Comparison of ENCODE assay signal across 9 cellular contexts in genomic region chr20:10637062-10637559, GRCh38. TPM values are rescaled to one million over a fixed set of nuclear protein-coding genes. Genes with fewer than 3 reads are reported as not detected.
DNase-seq lines count a peak whose midpoint lies in the region; ATAC-seq, FAIRE-seq and TF ChIP-seq lines count a peak whose summit lies in the region.
"Had no signal": no experiment of that assay in that cellular context is flagged by ENCODE, and none has a peak within 500 bp of the region (broad histone marks: within the 10 kb centered on the region; RNA-seq: fewer than 3 reads in every experiment).

No MANE protein-coding gene starts in this region.

- 60% methylated on average over 1 of the region's 8 CpGs; no CpG with 5 or more reads in 1 of the 2 experiments for WGBS in IMR-90 (ENCODE audit: extremely low coverage in 2 of 2, insufficient read length in 1 of 2), 2 experiments
- WGBS in H1 (ENCODE audit: extremely low coverage in 1 of 2, insufficient coverage in 1 of 2, insufficient read length in 1 of 2, insufficient replicate concordance in 2 of 2, low coverage in 1 of 2, low lambda C conversion rate in 2 of 2, missing lambda C conversion rate in 1 of 2), 2 experiments, result 82% methylated on average over 8 of the region's 8 CpGs; no CpG with 5 or more reads in 1 of the 2 experiments
- 68 to 88% (median 86%) methylated on average over 8 of the region's 8 CpGs for WGBS in small intestine, 3 donors

- DNase-seq in IMR-90 (peak; percentile 77), H1 (ENCODE audit: low read depth in 1 of 2, low spot score in 2 of 2) (no peak), left colon (no peak), small intestine (no peak), nucleus accumbens (lab: John Stamatoyannopoulos, UW) (no peak), COLO668 (lab: John Stamatoyannopoulos, UW; ENCODE audit: unreplicated experiment) (no peak)
- DNase-seq: stimulated activated naive CD4-positive, alpha-beta T cell treated with Interleukin-2 at 50 U/mL for 16 hours had no signal

- peaks cover 35% of the 10 kb centered on the region for H3K36me3 ChIP-seq in IMR-90 (ENCODE audit: control insufficient read depth, insufficient read depth, low read length)
- peaks cover 9 to 39% (median 30%) of the 10 kb centered on the region in 4 experiments for H3K36me3 ChIP-seq in H1 (ENCODE audit: control insufficient read depth in 2 of 4, insufficient read depth in 4 of 4, low read length in 3 of 4)
- H3K36me3 ChIP-seq in small intestine (ENCODE audit: control insufficient read depth in 2 of 2, insufficient read depth in 2 of 2, low read length in 2 of 2), result peaks cover 5 to 19% of the 10 kb centered on the region in 2 donors

- H3K27ac ChIP-seq in IMR-90 (ENCODE audit: insufficient read depth, low read length), result peak overlapping the region; percentile 15; the same call in 1 of the 2 replicates
- peak overlapping the region; percentile 50; the same call in 1 of the 2 replicates for H3K27ac ChIP-seq in H1 (ENCODE audit: low read depth, low read length)
- peak overlapping the region; percentile 4 to 33 for H3K27ac ChIP-seq in small intestine (ENCODE audit: low read depth in 1 of 2, low read length in 1 of 2)

- H3K79me1 ChIP-seq in IMR-90 (ENCODE audit: low read depth in 1 of 2, low read length in 2 of 2), result peaks cover 0 to 25% of the 10 kb centered on the region in 2 experiments; a peak in 2 of 4 replicates
- peaks cover 3% of the 10 kb centered on the region for H3K79me1 ChIP-seq in H1 (ENCODE audit: low read depth, low read length)

- H4K91ac ChIP-seq in IMR-90 (ENCODE audit: insufficient read depth, low read depth, low read length) (peak overlapping the region; percentile 71), H1 (replicated peaks; ENCODE audit: insufficient read length, low read length) (peak overlapping the region; percentile 35)

- H3K23me2 ChIP-seq in H1 (ENCODE audit: low read depth, low read length), result no peaks in the 10 kb centered on the region; the same call in 1 of the 2 replicates

- FAIRE-seq in H1 (lab: Jason Lieb, UNC) (no peak), small intestine (lab: Jason Lieb, UNC) (no peak)

- no peak for TF ChIP-seq EP300 in H1 (IDR thresholded peaks at IDR 0.05; ENCODE audit: borderline replicate concordance in 1 of 2, low read depth in 2 of 2, low read length in 2 of 2)

- H2AFZ ChIP-seq in IMR-90 (replicated peaks; ENCODE audit: low read length, poor library complexity), result peak overlapping the region; percentile 78
- H2AFZ ChIP-seq in H1 (ENCODE audit: low read length), result no peak overlapping the region

- H2BK5ac ChIP-seq in IMR-90 (ENCODE audit: low read depth, low read length, poor library complexity, severe bottlenecking) (peak overlapping the region; percentile 18), H1 (ENCODE audit: low read depth, low read length) (peak overlapping the region; percentile 79)

- peak overlapping the region; percentile 20 for H3K14ac ChIP-seq in IMR-90 (replicated peaks; ENCODE audit: low read depth, low read length)
- H3K14ac ChIP-seq in H1 (ENCODE audit: insufficient read length), result no peak overlapping the region

- CTCF ChIA-PET in IMR-90 (lab: Yijun Ruan, JAX), result interaction anchor here (0.6 to 1.5 kb wide), 2 partner anchors 34 to 907 kb away, joined by 3 read pairs; no protein-coding TSS in a partner anchor
- CTCF ChIA-PET in H1 (lab: Charles Lee; ENCODE audit: partially characterized antibody), result interaction anchor here (0.8 to 8.4 kb wide), 8 partner anchors 9 to 162 kb away, joined by 3 to 55 read pairs (median 3); no protein-coding TSS in a partner anchor

- dilution Hi-C loops in IMR-90 (cut with HindIII; ENCODE audit: low sequenced_read_pairs, unreplicated experiment), result no loop called here

- H3K9me3 ChIP-seq in IMR-90 (ENCODE audit: control insufficient read depth, insufficient read depth, low read length), result no peaks in the 10 kb centered on the region
- no peaks in the 10 kb centered on the region for H3K9me3 ChIP-seq in H1 (ENCODE audit: insufficient read depth in 2 of 2, low read depth in 1 of 2, low read length in 1 of 2)
- H3K9me3 ChIP-seq in small intestine (ENCODE audit: control insufficient read depth, low read depth), result no peaks in the 10 kb centered on the region

- POLR2A ChIA-PET in IMR-90 (lab: Charles Lee; ENCODE audit: unreplicated experiment) (no interaction called here), H1 (lab: Charles Lee; ENCODE audit: partially characterized antibody) (interaction anchor here (0.7 to 1.6 kb wide), 8 partner anchors 9 to 1059 kb away, joined by 3 to 5 read pairs (median 3); no protein-coding TSS in a partner anchor)

- peaks cover 24% of the 10 kb centered on the region for H3K4me1 ChIP-seq in IMR-90 (ENCODE audit: control insufficient read depth, insufficient read depth, low read length)
- peaks cover 10 to 29% (median 21%) of the 10 kb centered on the region in 4 experiments for H3K4me1 ChIP-seq in H1 (replicated peaks in 1 of 4; ENCODE audit: control insufficient read depth in 3 of 4, insufficient read depth in 4 of 4, low read length in 3 of 4)
- H3K4me1 ChIP-seq in small intestine (ENCODE audit: control insufficient read depth in 2 of 2, insufficient read depth in 1 of 2, low read depth in 1 of 2, low read length in 1 of 2), result peaks cover 0 to 5% of the 10 kb centered on the region in 2 donors

- H3K9ac ChIP-seq in IMR-90 (ENCODE audit: low read depth, low read length) (no peak overlapping the region), H1 (replicated peaks in 1 of 4; ENCODE audit: extremely low read depth in 1 of 4, low read depth in 3 of 4, low read length in 3 of 4) (0 out of 7 replicates have a peak overlapping the region, but pooled peaks of 1 of the 4 experiments have one; percentile 15)

- in situ Hi-C loops in IMR-90 (cut with MboI; ENCODE audit: low sequenced_read_pairs), result no loop called here

- H3K4me3 ChIP-seq in IMR-90 (ENCODE audit: insufficient read depth, low read depth, low read length) (no peak overlapping the region), H1 (ENCODE audit: extremely low read depth in 1 of 4, insufficient read depth in 2 of 4, low read depth in 3 of 4, low read length in 4 of 4) (peak overlapping the region in 3 of 4 experiments; percentile 13 to 24 (median 15); a peak in 4 of 8 replicates), small intestine (ENCODE audit: low read depth in 1 of 2, low read length in 2 of 2) (no peak overlapping the region)

- H2BK20ac ChIP-seq in IMR-90 (ENCODE audit: low read depth, low read length) (peak overlapping the region; percentile 90), H1 (ENCODE audit: low read length) (peak overlapping the region; percentile 75)

- TF ChIP-seq POLR2A in IMR-90 (IDR thresholded peaks at IDR 0.05; ENCODE audit: low read depth, low read length), result no peak
- no peak for TF ChIP-seq POLR2A in H1 (IDR thresholded peaks at IDR 0.05; ENCODE audit: control extremely low read depth in 1 of 2, low read depth in 2 of 2, low read length in 2 of 2)

- H3K9me1 ChIP-seq in IMR-90 (ENCODE audit: insufficient read depth, low read length), result peaks cover 23% of the 10 kb centered on the region

- peak overlapping the region; percentile 39 for H2AK9ac ChIP-seq in IMR-90 (replicated peaks; ENCODE audit: low read depth, low read length, poor library complexity)

- H4K5ac ChIP-seq in IMR-90 (ENCODE audit: low read depth, low read length), result peak overlapping the region; percentile 41; the same call in 1 of the 2 replicates
- H4K5ac ChIP-seq in H1 (ENCODE audit: insufficient read length, low read depth, low read length), result peak overlapping the region; percentile 18

- H2AK5ac ChIP-seq in IMR-90 (ENCODE audit: low read depth, low read length) (peak overlapping the region; percentile 57), H1 (ENCODE audit: low read depth, low read length) (peak overlapping the region; percentile 98)

- H3K4ac ChIP-seq in IMR-90 (ENCODE audit: low read depth, low read length) (peak overlapping the region; percentile 53), H1 (replicated peaks; ENCODE audit: insufficient read length, low read depth, low read length) (peak overlapping the region; percentile 37)

- peak overlapping the region; percentile 95 for H2BK12ac ChIP-seq in H1 (ENCODE audit: low read depth, low read length)

- H3K4me2 ChIP-seq in IMR-90 (ENCODE audit: low read depth, low read length) (peak overlapping the region; percentile 5; the same call in 1 of the 2 replicates), H1 (ENCODE audit: insufficient read depth in 1 of 2, low read depth in 2 of 2, low read length in 2 of 2) (peak overlapping the region; percentile 48 to 74; a peak in 3 of 4 replicates)

- ATAC-seq in IMR-90 (ENCODE audit: low read depth) (peak; percentile 45), left colon (peak; percentile 54), HG03469 (IDR thresholded peaks at IDR 0.05; ENCODE audit: unreplicated experiment) (no peak), HG02678 (IDR thresholded peaks at IDR 0.05; ENCODE audit: unreplicated experiment) (no peak)

- H3K23ac ChIP-seq in IMR-90 (ENCODE audit: low read depth, low read length) (peak overlapping the region; percentile 48), H1 (ENCODE audit: insufficient read length) (no peak overlapping the region)

- H2BK120ac ChIP-seq in IMR-90 (ENCODE audit: low read depth, low read length), result peak overlapping the region; percentile 70
- peak overlapping the region; percentile 12 for H2BK120ac ChIP-seq in H1 (replicated peaks; ENCODE audit: low read depth, low read length)

- H2BK15ac ChIP-seq in IMR-90 (ENCODE audit: low read depth, low read length) (peak overlapping the region; percentile 47; the same call in 2 of the 3 replicates), H1 (ENCODE audit: low read length) (peak overlapping the region; percentile 32; the same call in 1 of the 2 replicates)

- H4K20me1 ChIP-seq in IMR-90 (ENCODE audit: insufficient read depth, low read length), result no peaks in the 10 kb centered on the region
- peaks cover 1 to 7% of the 10 kb centered on the region in 2 experiments for H4K20me1 ChIP-seq in H1 (replicated peaks in 1 of 2; ENCODE audit: control insufficient read depth in 1 of 2, insufficient read depth in 2 of 2, low read length in 2 of 2)

- H3K27me3 ChIP-seq in IMR-90 (ENCODE audit: control insufficient read depth, insufficient read depth, low read length) (no peaks in the 10 kb centered on the region), H1 (replicated peaks in 1 of 4; ENCODE audit: control insufficient read depth in 3 of 4, extremely low read depth in 1 of 4, insufficient read depth in 3 of 4, low read length in 3 of 4) (no peaks in the 10 kb centered on the region; a peak in 1 of 7 replicates), small intestine (ENCODE audit: control insufficient read depth in 2 of 2, insufficient read depth in 2 of 2, low read length in 2 of 2) (no peaks in the 10 kb centered on the region)

- H3K79me2 ChIP-seq in H1 (ENCODE audit: control insufficient read depth in 1 of 2, insufficient read depth in 2 of 2, low read length in 2 of 2), result no peaks in the 10 kb centered on the region

- intact Hi-C loops in IMR-90 (cut with micrococcal nuclease), result loop anchor here (5.0 kb wide), 1 partner anchor 40 kb away; no protein-coding TSS in a partner anchor
- intact Hi-C loops in left colon (cut with DNase I, micrococcal nuclease), result no loop called here

- H4K8ac ChIP-seq in IMR-90 (ENCODE audit: low read depth in 2 of 2, low read length in 2 of 2) (peak overlapping the region in 1 of 2 experiments; percentile 43; a peak in 2 of 4 replicates), H1 (ENCODE audit: extremely low read depth, insufficient read depth, low read length) (no peak overlapping the region)

- H3K56ac ChIP-seq in IMR-90 (ENCODE audit: extremely low read depth, insufficient read depth, low read length) (no peak overlapping the region), H1 (replicated peaks; ENCODE audit: insufficient read length, low read depth, low read length) (no peak overlapping the region)

- TF ChIP-seq CTCF in IMR-90 (conservative IDR thresholded peaks at IDR 0.05; ENCODE audit: low read depth, low read length) (no peak), H1 (IDR thresholded peaks at IDR 0.05; ENCODE audit: control extremely low read depth in 1 of 3, insufficient read depth in 1 of 3, low read depth in 1 of 3, low read length in 3 of 3) (no peak)

- TF ChIP-seq RAD21 in IMR-90 (IDR thresholded peaks at IDR 0.05; ENCODE audit: low read length) (no peak; the same call in 1 of the 2 replicates), H1 (IDR thresholded peaks at IDR 0.05 in 1 of 2, conservative IDR thresholded peaks at IDR 0.05 in 1 of 2; ENCODE audit: low read depth in 2 of 2, low read length in 2 of 2) (no peak)

- BruUV-seq in IMR-90 (replicated peaks; lab: Mats Ljungman, UMichigan), result no TSS peak

- H3K18ac ChIP-seq in IMR-90 (ENCODE audit: low read depth, low read length), result peak overlapping the region; percentile 30
- H3K18ac ChIP-seq in H1 (ENCODE audit: extremely low read depth, low read length), result peak overlapping the region; percentile 92

RNA-seq across cellular contexts. Expression of gene JAG1, which starts 36.7 kb away (rescaled TPM):
- total RNA-seq in IMR-90 (2012; rRNA removed) (19.4 and 22.6 TPM in 2 replicates), left colon (100 to 1,000 TPM in 1 of 2 donors, 10 to 100 TPM in 1; 78.8 to 170 TPM)
- polyA plus RNA-seq in IMR-90 (2012; rRNA removed) (9.4 and 10.2 TPM in 2 replicates), H1 (2011; rRNA removed) (13.5 and 19.7 TPM in 2 replicates), small intestine (10 to 100 TPM in 2 of 3 donors, 1 to 10 TPM in 1; 6.3 to 18.7 (median 12.7) TPM)
- 6.4 and 9.4 TPM in 2 replicates for polyA plus RNA-seq in IMR-90 (2012; cell fraction: cytosol; rRNA removed)
- 32.3 and 70.8 TPM in 2 replicates for polyA plus RNA-seq in IMR-90 (2012; cell fraction: nucleus; rRNA removed; ENCODE audit: low replicate concordance)
- 27.3 and 29.1 TPM in 2 replicates for total RNA-seq in H1 (2021; fragmentation: NEBNext Ultra II Directional; extraction: Animal tissue kit (Norgen Biotek cat#: 25700))
- polyA plus RNA-seq in H1 (2011; cell fraction: cytosol; rRNA removed), result 18.4 TPM
- 65.7 TPM for polyA plus RNA-seq in H1 (2011; cell fraction: nucleus; rRNA removed)
- polyA plus RNA-seq in H1 (2012, experiment 1 of 2), result 19.6 to 22.8 TPM (median 21.2 TPM) in 4 replicates
- polyA plus RNA-seq in H1 (2012, experiment 2 of 2), result 6.3 TPM
- 18.1 TPM for polyA plus RNA-seq in H1 (2013, experiment 1 of 2)
- polyA plus RNA-seq in H1 (2013, experiment 2 of 2), result 15.5 TPM
- polyA minus RNA-seq in H1 (2011; rRNA and poly(A)+ RNA removed), result 83.6 and 86.3 TPM in 2 replicates
- 65.6 TPM for polyA minus RNA-seq in H1 (2011; cell fraction: cytosol; rRNA and poly(A)+ RNA removed)
- polyA minus RNA-seq in H1 (2011; cell fraction: nucleus; rRNA and poly(A)+ RNA removed), result 76.8 TPM

Comparison
In these comparisons a context has a peak if more than half of its experiments do, and no peak if none do; other contexts are left out.
1. ATAC-seq: peak in IMR-90 (single experiment) and left colon (single experiment); none in HG03469 (single experiment) and HG02678 (single experiment).
2. H3K4me3 ChIP-seq: peak in H1 (3 of 4); none in IMR-90 (single experiment) and small intestine (0 of 2).
3. Peak in every context shown above with its lines, with median percentiles within 50 percentile points of each other: H3K27ac ChIP-seq.